In the genomic region with DNA sequence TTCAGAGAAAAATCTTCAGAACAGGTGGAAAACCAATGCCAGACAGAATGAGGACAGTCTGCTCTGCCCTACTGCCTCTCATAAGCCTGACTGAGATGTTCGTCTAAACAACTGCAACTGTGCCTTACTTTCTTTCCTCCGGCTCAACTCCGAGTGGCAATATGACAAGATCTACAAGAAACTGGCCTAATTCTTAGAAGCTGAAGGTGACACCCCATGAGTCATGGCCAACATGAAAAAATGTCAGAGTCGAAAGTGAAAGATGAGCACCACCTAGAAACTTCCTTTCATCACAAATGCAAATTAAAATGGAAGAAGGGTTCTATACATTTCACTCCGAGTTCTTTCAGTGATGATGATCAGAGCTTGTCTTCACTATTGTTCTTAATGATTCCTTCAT, we compare ENCODE assay signal across 8 cellular contexts. TPM values are rescaled to one million over a fixed set of nuclear protein-coding genes. Genes with fewer than 3 reads are reported as not detected.
DNase-seq lines count a peak whose midpoint lies in the region; ATAC-seq and TF ChIP-seq lines count a peak whose summit lies in the region.

No MANE protein-coding gene starts in this region.

- ATAC-seq in body of pancreas, result no peak
- no peak for ATAC-seq in WTC11

- H3K9ac ChIP-seq in GM23248, result no peak overlapping the region

- H3K4me2 ChIP-seq in GM23248 (ENCODE audit: unreplicated experiment), result no peak overlapping the region

- peaks cover 5% of the 10 kb centered on the region; the same call in 1 of the 2 replicates for H3K36me3 ChIP-seq in GM23248 (ENCODE audit: low read depth)
- H3K36me3 ChIP-seq in body of pancreas (replicated peaks in 1 of 2; ENCODE audit: insufficient read depth in 1 of 2, low read depth in 2 of 2), result no peaks in the 10 kb centered on the region

- no peaks in the 10 kb centered on the region for H4K20me1 ChIP-seq in GM23248 (ENCODE audit: insufficient read depth)

- intact Hi-C loops in body of pancreas (cut with DNase I), result no loop called here

- peaks cover 5% of the 10 kb centered on the region for H3K9me3 Mint-ChIP-seq in activated naive CD4-positive, alpha-beta T cell treated with anti-CD3 and anti-CD28 coated beads, Interleukin-2, amount 50 U/mL, for 24 hours
- peaks cover 18% of the 10 kb centered on the region for H3K9me3 Mint-ChIP-seq in WTC11

- POLR2A ChIA-PET in GM10248 (lab: Yijun Ruan, JAX) (no interaction called here), WTC11 (lab: Charles Lee) (no interaction called here)

- no peaks in the 10 kb centered on the region for H3K27me3 Mint-ChIP-seq in activated naive CD4-positive, alpha-beta T cell treated with anti-CD3 and anti-CD28 coated beads, Interleukin-2, amount 50 U/mL, for 24 hours
- H3K27me3 Mint-ChIP-seq in WTC11 (ENCODE audit: low read depth), result no peaks in the 10 kb centered on the region

- H3K36me3 Mint-ChIP-seq in activated naive CD4-positive, alpha-beta T cell treated with anti-CD3 and anti-CD28 coated beads, Interleukin-2, amount 50 U/mL, for 24 hours, result peaks cover 14% of the 10 kb centered on the region
- peaks cover 27% of the 10 kb centered on the region for H3K36me3 Mint-ChIP-seq in WTC11

- no peak for TF ChIP-seq POLR2A in body of pancreas (IDR thresholded peaks at IDR 0.05)

- H3K9me2 ChIP-seq in GM23248 (ENCODE audit: insufficient read depth), result no peaks in the 10 kb centered on the region

- no peak overlapping the region for H3K4me3 ChIP-seq in GM23248
- no peak overlapping the region for H3K4me3 ChIP-seq in body of pancreas

- no peaks in the 10 kb centered on the region for H3K9me3 ChIP-seq in GM23248 (ENCODE audit: low read depth)
- H3K9me3 ChIP-seq in body of pancreas, result no peaks in the 10 kb centered on the region

- TF ChIP-seq CTCF in GM10248 (IDR thresholded peaks at IDR 0.05; ENCODE audit: control extremely low read depth, extremely low read depth, low read depth, missing control alignments) (no peak), body of pancreas (IDR thresholded peaks at IDR 0.05) (no peak), WTC11 (IDR thresholded peaks at IDR 0.05) (no peak)

- peaks cover 21% of the 10 kb centered on the region for H3F3A ChIP-seq in GM23248 (ENCODE audit: insufficient read depth)

- H3K4me1 ChIP-seq in GM23248 (ENCODE audit: insufficient read depth) (peaks cover 23% of the 10 kb centered on the region), body of pancreas (peaks cover 11% of the 10 kb centered on the region)

- H3K4me1 Mint-ChIP-seq in activated naive CD4-positive, alpha-beta T cell treated with anti-CD3 and anti-CD28 coated beads, Interleukin-2, amount 50 U/mL, for 24 hours, result peaks cover 54% of the 10 kb centered on the region
- H3K4me1 Mint-ChIP-seq in WTC11, result peaks cover 16% of the 10 kb centered on the region

- in situ Hi-C loops in GM23248 (cut with MboI), result no loop called here

- 82 to 97% methylated on average over 5 of the region's 5 CpGs for WGBS in GM23248 (ENCODE audit: low coverage in 1 of 2, low lambda C conversion rate in 2 of 2, missing lambda C conversion rate in 2 of 2), 2 experiments
- WGBS in body of pancreas, 2 donors, result 86 to 94% methylated on average over 5 of the region's 5 CpGs

- DNase-seq in GM10248 (ENCODE audit: extremely low spot score) (peak; percentile 85), GM23248 (peak; percentile 50), NOMO-1 treated with DMSO at 0.1 percent for 48 hours (lab: John Stamatoyannopoulos, UW; ENCODE audit: unreplicated experiment) (peak; percentile 82), body of pancreas (no peak), WTC11 (ENCODE audit: low spot score) (no peak), glomerular visceral epithelial cell (ENCODE audit: extremely low spot score) (no peak)
- peak; percentile 81 for DNase-seq in stimulated activated CD4-positive, alpha-beta T cell treated with anti-CD3 and anti-CD28 coated beads, Interleukin-4, amount 100 ng/mL, for 24 hours

- H3K27me3 ChIP-seq in GM23248 (replicated peaks; ENCODE audit: insufficient read depth), result no peaks in the 10 kb centered on the region
- no peaks in the 10 kb centered on the region for H3K27me3 ChIP-seq in body of pancreas

- H3K4me3 Mint-ChIP-seq in activated naive CD4-positive, alpha-beta T cell treated with anti-CD3 and anti-CD28 coated beads, Interleukin-2, amount 50 U/mL, for 24 hours, result peak overlapping the region; percentile 85
- no peak overlapping the region for H3K4me3 Mint-ChIP-seq in WTC11

- H2AFZ ChIP-seq in GM23248, result no peak overlapping the region

- peaks cover 94% of the 10 kb centered on the region for H3K79me2 ChIP-seq in GM23248 (ENCODE audit: insufficient read depth)

- H3K27ac Mint-ChIP-seq in activated naive CD4-positive, alpha-beta T cell treated with anti-CD3 and anti-CD28 coated beads, Interleukin-2, amount 50 U/mL, for 24 hours, result peak overlapping the region; percentile 100
- H3K27ac Mint-ChIP-seq in WTC11, result no peak overlapping the region

- CTCF ChIA-PET in GM10248 (lab: Yijun Ruan, JAX), result interaction anchor here (1.1 to 1.5 kb wide), 2 partner anchors 21 to 23 kb away, joined by 3 to 8 read pairs; no protein-coding TSS in a partner anchor
- CTCF ChIA-PET in WTC11 (lab: Charles Lee), result no interaction called here

- H3K27ac ChIP-seq in GM23248, result no peak overlapping the region
- no peak overlapping the region for H3K27ac ChIP-seq in body of pancreas

TF ChIP-seq in WTC11, 78 proteins besides CTCF, POLR2A, EP300 and RAD21 (continues in another document):
- TF ChIP-seq SOX15 (CRISPR knock-in tag; IDR thresholded peaks at IDR 0.05) (no peak), ZBTB21 (CRISPR knock-in tag; IDR thresholded peaks at IDR 0.05; ENCODE audit: borderline replicate concordance) (no peak), RORB (CRISPR knock-in tag; IDR thresholded peaks at IDR 0.05) (no peak), IRF2 (CRISPR knock-in tag; IDR thresholded peaks at IDR 0.05; ENCODE audit: borderline replicate concordance, low read depth) (no peak), CREB1 (CRISPR knock-in tag; IDR thresholded peaks at IDR 0.05) (no peak), NR2C2 (CRISPR knock-in tag; IDR thresholded peaks at IDR 0.05) (no peak), FOXP1 (CRISPR knock-in tag; IDR thresholded peaks at IDR 0.05; ENCODE audit: borderline replicate concordance) (no peak), ZNF263 (CRISPR knock-in tag; IDR thresholded peaks at IDR 0.05; ENCODE audit: low read depth) (no peak), SMAD4 (CRISPR knock-in tag; IDR thresholded peaks at IDR 0.05) (no peak), MYBL2 (CRISPR knock-in tag; IDR thresholded peaks at IDR 0.05) (no peak), NFYB (CRISPR knock-in tag; conservative IDR thresholded peaks at IDR 0.05; ENCODE audit: low read depth) (no peak), ZNF232 (CRISPR knock-in tag; IDR thresholded peaks at IDR 0.05) (no peak)
- TF ChIP-seq, protein P1, sequence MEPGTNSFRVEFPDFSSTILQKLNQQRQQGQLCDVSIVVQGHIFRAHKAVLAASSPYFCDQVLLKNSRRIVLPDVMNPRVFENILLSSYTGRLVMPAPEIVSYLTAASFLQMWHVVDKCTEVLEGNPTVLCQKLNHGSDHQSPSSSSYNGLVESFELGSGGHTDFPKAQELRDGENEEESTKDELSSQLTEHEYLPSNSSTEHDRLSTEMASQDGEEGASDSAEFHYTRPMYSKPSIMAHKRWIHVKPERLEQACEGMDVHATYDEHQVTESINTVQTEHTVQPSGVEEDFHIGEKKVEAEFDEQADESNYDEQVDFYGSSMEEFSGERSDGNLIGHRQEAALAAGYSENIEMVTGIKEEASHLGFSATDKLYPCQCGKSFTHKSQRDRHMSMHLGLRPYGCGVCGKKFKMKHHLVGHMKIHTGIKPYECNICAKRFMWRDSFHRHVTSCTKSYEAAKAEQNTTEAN (CRISPR knock-in tag; IDR thresholded peaks at IDR 0.05), result no peak
- TF ChIP-seq, protein P2, sequence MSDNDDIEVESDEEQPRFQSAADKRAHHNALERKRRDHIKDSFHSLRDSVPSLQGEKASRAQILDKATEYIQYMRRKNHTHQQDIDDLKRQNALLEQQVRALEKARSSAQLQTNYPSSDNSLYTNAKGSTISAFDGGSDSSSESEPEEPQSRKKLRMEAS (CRISPR knock-in tag; IDR thresholded peaks at IDR 0.05), result no peak
- TF ChIP-seq, protein P3, sequence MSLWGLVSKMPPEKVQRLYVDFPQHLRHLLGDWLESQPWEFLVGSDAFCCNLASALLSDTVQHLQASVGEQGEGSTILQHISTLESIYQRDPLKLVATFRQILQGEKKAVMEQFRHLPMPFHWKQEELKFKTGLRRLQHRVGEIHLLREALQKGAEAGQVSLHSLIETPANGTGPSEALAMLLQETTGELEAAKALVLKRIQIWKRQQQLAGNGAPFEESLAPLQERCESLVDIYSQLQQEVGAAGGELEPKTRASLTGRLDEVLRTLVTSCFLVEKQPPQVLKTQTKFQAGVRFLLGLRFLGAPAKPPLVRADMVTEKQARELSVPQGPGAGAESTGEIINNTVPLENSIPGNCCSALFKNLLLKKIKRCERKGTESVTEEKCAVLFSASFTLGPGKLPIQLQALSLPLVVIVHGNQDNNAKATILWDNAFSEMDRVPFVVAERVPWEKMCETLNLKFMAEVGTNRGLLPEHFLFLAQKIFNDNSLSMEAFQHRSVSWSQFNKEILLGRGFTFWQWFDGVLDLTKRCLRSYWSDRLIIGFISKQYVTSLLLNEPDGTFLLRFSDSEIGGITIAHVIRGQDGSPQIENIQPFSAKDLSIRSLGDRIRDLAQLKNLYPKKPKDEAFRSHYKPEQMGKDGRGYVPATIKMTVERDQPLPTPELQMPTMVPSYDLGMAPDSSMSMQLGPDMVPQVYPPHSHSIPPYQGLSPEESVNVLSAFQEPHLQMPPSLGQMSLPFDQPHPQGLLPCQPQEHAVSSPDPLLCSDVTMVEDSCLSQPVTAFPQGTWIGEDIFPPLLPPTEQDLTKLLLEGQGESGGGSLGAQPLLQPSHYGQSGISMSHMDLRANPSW (CRISPR knock-in tag; conservative IDR thresholded peaks at IDR 0.05; ENCODE audit: low read depth), result no peak
- TF ChIP-seq, protein P4, sequence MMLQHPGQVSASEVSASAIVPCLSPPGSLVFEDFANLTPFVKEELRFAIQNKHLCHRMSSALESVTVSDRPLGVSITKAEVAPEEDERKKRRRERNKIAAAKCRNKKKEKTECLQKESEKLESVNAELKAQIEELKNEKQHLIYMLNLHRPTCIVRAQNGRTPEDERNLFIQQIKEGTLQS (CRISPR knock-in tag; conservative IDR thresholded peaks at IDR 0.05), result no peak

RNA-seq across cellular contexts. Expression of a gene that starts 12.9 kb away (rescaled TPM):
- total RNA-seq in GM23248 (2014; rRNA removed; shearing (Covaris generic)), result 96.3 and 116 TPM in 2 replicates
- polyA plus RNA-seq in GM23248 (2016; fragmentation: Nextera tagmentation; extraction: Ambion mirVana), result 37.2 and 38.3 TPM in 2 replicates
- total RNA-seq in body of pancreas (10 to 100 TPM; 30.9 to 47.8 TPM), WTC11 (2021) (22.4 to 28.5 TPM (median 23.5 TPM) in 3 replicates)

RNA-seq across cellular contexts. Expression of a gene that starts 43.5 kb away (rescaled TPM):
- total RNA-seq in GM23248 (2014; rRNA removed; shearing (Covaris generic)), result 9.6 and 47.8 TPM in 2 replicates
- 39.7 and 42.4 TPM in 2 replicates for polyA plus RNA-seq in GM23248 (2016; fragmentation: Nextera tagmentation; extraction: Ambion mirVana)
- total RNA-seq in body of pancreas, result 1 to 10 TPM; 5.6 to 8.3 TPM
- total RNA-seq in WTC11 (2021), result 10.0 to 13.6 TPM (median 11.4 TPM) in 3 replicates

RNA-seq across cellular contexts. Expression of a gene that starts 58.3 kb away (rescaled TPM):
- total RNA-seq in GM23248 (2014; rRNA removed; shearing (Covaris generic)), result not detected in 2 replicates
- polyA plus RNA-seq in GM23248 (2016; fragmentation: Nextera tagmentation; extraction: Ambion mirVana), result 3.4 and 6.0 TPM in 2 replicates
- total RNA-seq in body of pancreas (under 1 TPM in 1 of 2 donors, not detected in 1; 0.26 TPM), WTC11 (2021) (6.9 to 8.4 TPM (median 7.6 TPM) in 3 replicates)

Comparison
In these comparisons a context has a peak if more than half of its experiments do, and no peak if none do; other contexts are left out.
1. DNase-seq: peak in GM10248 (single experiment), GM23248 (single experiment), NOMO-1 treated with DMSO at 0.1 percent for 48 hours (single experiment) and stimulated activated CD4-positive, alpha-beta T cell treated with anti-CD3 and anti-CD28 coated beads, Interleukin-4, amount 100 ng/mL, for 24 hours (single experiment); none in body of pancreas (0 of 4), WTC11 (single experiment) and glomerular visceral epithelial cell (single experiment).